1 cellular context compared by ENCODE assay signal in genomic region chr5:6633469-6634326, GRCh38.
TF ChIP-seq lines count a peak whose summit lies in the region.

No MANE protein-coding gene starts in this region.

TF ChIP-seq in K562, 482 proteins besides CTCF, POLR2A, EP300 and RAD21 (continued from another document):
- TF ChIP-seq L3MBTL2 (IDR thresholded peaks at IDR 0.05) (peak; percentile 53; the same call in 1 of the 2 replicates), FOXM1 (IDR thresholded peaks at IDR 0.05; ENCODE audit: low read depth) (no peak), FOXM1 (CRISPR knock-in tag; IDR thresholded peaks at IDR 0.05; ENCODE audit: low read depth) (no peak)
